ENCODE assay signal across 27 cellular contexts in the genomic region with DNA sequence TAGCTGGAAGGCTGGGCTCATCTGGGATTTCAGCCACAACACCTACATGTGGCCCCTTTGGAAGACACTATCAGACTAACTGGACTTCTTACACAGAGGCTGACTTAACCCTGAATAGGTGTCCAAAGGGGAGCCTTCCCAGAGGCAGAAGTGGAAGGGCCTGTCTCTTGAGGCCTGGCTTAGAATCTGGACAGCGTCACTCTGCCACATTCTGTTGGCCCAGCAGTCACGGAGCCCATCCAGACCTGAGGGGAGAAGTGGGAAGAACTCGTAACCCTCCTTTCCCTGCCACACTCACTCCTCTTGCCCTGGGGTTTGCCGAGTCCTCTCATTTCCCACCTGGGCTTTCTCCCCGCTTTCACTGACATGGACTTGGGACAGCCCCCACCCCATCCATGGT.
"Had no signal": no experiment of that assay in that cellular context is flagged by ENCODE, and none has a peak within 500 bp of the region (broad histone marks: within the 10 kb centered on the region; RNA-seq: fewer than 3 reads in every experiment).

No MANE protein-coding gene starts in this region.

- H3K4me3 ChIP-seq: ascending aorta, breast epithelium, SJSA1 had no signal

- H3K27ac Mint-ChIP-seq: activated CD4-positive, alpha-beta T cell treated with anti-CD3 and anti-CD28 coated beads, Interleukin-2, amount 10 ng/mL, durations not matched to agents 24 days and 14 days; activated CD8-positive, alpha-beta T cell treated with anti-CD3 and anti-CD28 coated beads for 36 hours; activated naive CD8-positive, alpha-beta T cell treated with anti-CD3 and anti-CD28 coated beads, Interleukin-2, amount 10 ng/mL, durations not matched to agents 7 days and 5 days; activated T-cell treated with anti-CD3 and anti-CD28 coated beads, Interleukin-2, amount 50 U/mL, for 24 hours; activated T-helper 2 cell treated with anti-CD3 and anti-CD28 coated beads, Interferon-gamma antibody, Interleukin-2, Interleukin-4, amounts not matched to agents 10 μg/mL and 5 μg/mL and 100 μg/mL, durations not matched to agents 14 hours and 24 hours and 36 hours; T-helper 1 cell treated with Interleukin-12 subunit alpha and Interleukin-12 subunit beta and Interleukin-4 antibody, amounts not matched to agents 30 μg/mL and 1 μg/mL, for 36 hours; T-helper 2 cell treated with Interferon-gamma antibody and Interleukin-4, amounts not matched to agents 5 μg/mL and 100 μg/mL, for 36 hours had no signal

- H3K36me3 ChIP-seq: ascending aorta, breast epithelium, SJSA1 had no signal

- H3K9me3 Mint-ChIP-seq: activated CD8-positive, alpha-beta T cell treated with anti-CD3 and anti-CD28 coated beads for 36 hours; activated naive CD8-positive, alpha-beta T cell treated with anti-CD3 and anti-CD28 coated beads, Interleukin-2, amount 10 ng/mL, durations not matched to agents 7 days and 5 days; activated T-cell treated with anti-CD3 and anti-CD28 coated beads, Interleukin-2, amount 50 U/mL, for 24 hours had no signal

- H3K27ac ChIP-seq: ascending aorta, breast epithelium, SJSA1 had no signal

- H3K27me3 Mint-ChIP-seq: activated CD4-positive, alpha-beta T cell treated with anti-CD3 and anti-CD28 coated beads, Interleukin-2, amount 10 ng/mL, durations not matched to agents 24 days and 14 days; activated CD8-positive, alpha-beta T cell treated with anti-CD3 and anti-CD28 coated beads for 36 hours; activated naive CD8-positive, alpha-beta T cell treated with anti-CD3 and anti-CD28 coated beads, Interleukin-2, amount 10 ng/mL, durations not matched to agents 7 days and 5 days; activated T-cell treated with anti-CD3 and anti-CD28 coated beads, Interleukin-2, amount 50 U/mL, for 24 hours had no signal

- H3K36me3 Mint-ChIP-seq: activated naive CD8-positive, alpha-beta T cell treated with anti-CD3 and anti-CD28 coated beads, Interleukin-2, amount 10 ng/mL, durations not matched to agents 7 days and 5 days had no signal

- H3K4me3 Mint-ChIP-seq: activated CD4-positive, alpha-beta T cell treated with anti-CD3 and anti-CD28 coated beads, Interleukin-2, amount 10 ng/mL, durations not matched to agents 24 days and 14 days; activated CD8-positive, alpha-beta T cell treated with anti-CD3 and anti-CD28 coated beads for 36 hours; activated naive CD8-positive, alpha-beta T cell treated with anti-CD3 and anti-CD28 coated beads, Interleukin-2, amount 10 ng/mL, durations not matched to agents 7 days and 5 days; activated T-cell treated with anti-CD3 and anti-CD28 coated beads, Interleukin-2, amount 50 U/mL, for 24 hours; T-helper 1 cell treated with Interleukin-12 subunit alpha and Interleukin-12 subunit beta and Interleukin-4 antibody, amounts not matched to agents 30 μg/mL and 1 μg/mL, for 36 hours; T-helper 2 cell treated with Interferon-gamma antibody and Interleukin-4, amounts not matched to agents 5 μg/mL and 100 μg/mL, for 36 hours had no signal

- DNase-seq: activated CD4-positive, alpha-beta T cell treated with anti-CD3 and anti-CD28 coated beads, Interleukin-2, amount 10 ng/mL, durations not matched to agents 24 days and 14 days; activated CD4-positive, alpha-beta T cell treated with anti-CD3 and anti-CD28 coated beads, Interleukin-2, amount 50 U/mL, for 4 hours; activated CD8-positive, alpha-beta T cell treated with anti-CD3 and anti-CD28 coated beads for 36 hours; activated gamma-delta T cell; activated naive CD4-positive, alpha-beta T cell treated with Interleukin-2 at 50 U/mL for 16 hours; activated naive CD8-positive, alpha-beta T cell treated with anti-CD3 and anti-CD28 coated beads, Interleukin-2, amount 10 ng/mL, durations not matched to agents 7 days and 5 days; activated T-cell treated with anti-CD3 and anti-CD28 coated beads, Interleukin-2, amount 50 U/mL, for 24 hours; amygdala; caudate nucleus; cerebellar nuclear complex; Karpas-422; KBM-7; NCI-H1105; NCI-H1417 treated with DMSO at 0.1 percent for 48 hours; NCI-H1930; NCI-H2081 treated with DMSO at 0.1 percent for 48 hours; NCI-H345; NCI-H524 treated with DMSO at 0.1 percent for 48 hours; SHP77 treated with DMSO at 0.1 percent for 48 hours; SK-N-SH had no signal

- H3K27me3 ChIP-seq: ascending aorta, breast epithelium, SJSA1 had no signal

- H3K4me2 ChIP-seq: SK-N-SH had no signal

- ATAC-seq: activated CD8-positive, alpha-beta T cell treated with anti-CD3 and anti-CD28 coated beads for 36 hours; Panc1 had no signal

- H3K4me1 ChIP-seq: breast epithelium had no signal

- H3K9me3 ChIP-seq: ascending aorta, SJSA1, SK-N-SH had no signal

- H3K9ac ChIP-seq: SK-N-SH had no signal

- H3K4me1 Mint-ChIP-seq: activated CD4-positive, alpha-beta T cell treated with anti-CD3 and anti-CD28 coated beads, Interleukin-2, amount 10 ng/mL, durations not matched to agents 24 days and 14 days; activated naive CD8-positive, alpha-beta T cell treated with anti-CD3 and anti-CD28 coated beads, Interleukin-2, amount 10 ng/mL, durations not matched to agents 7 days and 5 days had no signal
